In genomic region chr10:14837756-14838581, GRCh38 we compare ENCODE assay signal across 1 cellular context.
A peak's percentile ranks its signal among the peaks of the same experiment; 100 is the strongest.
TF ChIP-seq lines count a peak whose summit lies in the region.

Gene CDNF (minus strand): TSS chr10:14838037. CDS start chr10:14837946, 91 bp downstream.
A gene with protein sequence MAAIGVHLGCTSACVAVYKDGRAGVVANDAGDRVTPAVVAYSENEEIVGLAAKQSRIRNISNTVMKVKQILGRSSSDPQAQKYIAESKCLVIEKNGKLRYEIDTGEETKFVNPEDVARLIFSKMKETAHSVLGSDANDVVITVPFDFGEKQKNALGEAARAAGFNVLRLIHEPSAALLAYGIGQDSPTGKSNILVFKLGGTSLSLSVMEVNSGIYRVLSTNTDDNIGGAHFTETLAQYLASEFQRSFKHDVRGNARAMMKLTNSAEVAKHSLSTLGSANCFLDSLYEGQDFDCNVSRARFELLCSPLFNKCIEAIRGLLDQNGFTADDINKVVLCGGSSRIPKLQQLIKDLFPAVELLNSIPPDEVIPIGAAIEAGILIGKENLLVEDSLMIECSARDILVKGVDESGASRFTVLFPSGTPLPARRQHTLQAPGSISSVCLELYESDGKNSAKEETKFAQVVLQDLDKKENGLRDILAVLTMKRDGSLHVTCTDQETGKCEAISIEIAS (plus strand): TSS chr10:14838306. CDS start chr10:14838403, 97 bp downstream.
Gene MSANTD7 (plus strand): TSS chr10:14838306. CDS start chr10:14842285, 3,979 bp downstream.

TF ChIP-seq in K562, 482 proteins besides CTCF, POLR2A, EP300 and RAD21 (continued from another document and continues in another):
- TF ChIP-seq BDP1 (IDR thresholded peaks at IDR 0.05; ENCODE audit: insufficient read depth, insufficient read length) (no peak), ZNF408 (CRISPR knock-in tag; IDR thresholded peaks at IDR 0.05; ENCODE audit: low read depth) (no peak), SIRT6 (IDR thresholded peaks at IDR 0.05; ENCODE audit: low read depth, low read length) (no peak), SMAD3 (CRISPR knock-in tag; conservative IDR thresholded peaks at IDR 0.05) (0 out of 2 replicates have a peak, but pooled peaks have one; percentile 45), MXI1 (IDR thresholded peaks at IDR 0.05; ENCODE audit: low read depth, low read length) (no peak), ZNF311 (CRISPR knock-in tag; IDR thresholded peaks at IDR 0.05) (no peak), GABPA (tag; conservative IDR thresholded peaks at IDR 0.05; ENCODE audit: low read depth) (peak; percentile 75), OTX1 (CRISPR knock-in tag; IDR thresholded peaks at IDR 0.05) (0 out of 2 replicates have a peak, but pooled peaks have one; percentile 46), ZNF644 (tag; IDR thresholded peaks at IDR 0.05; ENCODE audit: low read depth) (no peak), ETV6 (IDR thresholded peaks at IDR 0.05; ENCODE audit: borderline replicate concordance in 1 of 2, low read depth in 2 of 2, low read length in 1 of 2) (no peak), ETV6 (CRISPR knock-in tag; IDR thresholded peaks at IDR 0.05; ENCODE audit: borderline replicate concordance) (no peak), ARID1B (IDR thresholded peaks at IDR 0.05) (no peak), TAF1 (IDR thresholded peaks at IDR 0.05; ENCODE audit: control insufficient read depth, extremely low read depth, insufficient read depth, low read length, severe bottlenecking) (peak; percentile 89), GTF2F1 (IDR thresholded peaks at IDR 0.05; ENCODE audit: low read depth, low read length) (peak; percentile 93), ZNF274 (IDR thresholded peaks at IDR 0.05; ENCODE audit: borderline replicate concordance, low read depth, low read length) (no peak; the same call in 1 of the 2 replicates), ILK (tag; IDR thresholded peaks at IDR 0.05; ENCODE audit: borderline replicate concordance, low read depth) (no peak), ZNF140 (CRISPR knock-in tag; IDR thresholded peaks at IDR 0.05) (no peak), ZNF384 (IDR thresholded peaks at IDR 0.05; ENCODE audit: low read depth, low read length) (no peak), NCOA4 (IDR thresholded peaks at IDR 0.05; ENCODE audit: partially characterized antibody) (no peak), POLR2AphosphoS2 (IDR thresholded peaks at IDR 0.05; ENCODE audit: low read length) (no peak), ADNP (tag; IDR thresholded peaks at IDR 0.05) (no peak), FOXJ2 (tag; IDR thresholded peaks at IDR 0.05) (no peak), ZSCAN29 (IDR thresholded peaks at IDR 0.05) (0 out of 2 replicates have a peak, but pooled peaks have one; percentile 70), PML (IDR thresholded peaks at IDR 0.05; ENCODE audit: low read length) (peak; percentile 43; the same call in 1 of the 2 replicates), SMARCA5 (IDR thresholded peaks at IDR 0.05) (no peak), FOXM1 (IDR thresholded peaks at IDR 0.05; ENCODE audit: low read depth) (no peak), FOXM1 (CRISPR knock-in tag; IDR thresholded peaks at IDR 0.05; ENCODE audit: low read depth) (no peak), RBM17 (IDR thresholded peaks at IDR 0.05; ENCODE audit: borderline replicate concordance, low read depth, low read length) (no peak), NBN (IDR thresholded peaks at IDR 0.05; ENCODE audit: low read depth) (no peak), HIVEP1 (CRISPR knock-in tag; IDR thresholded peaks at IDR 0.05) (no peak), TEAD4 (IDR thresholded peaks at IDR 0.05; ENCODE audit: low read length) (no peak), TEAD4 (CRISPR knock-in tag; IDR thresholded peaks at IDR 0.05; ENCODE audit: borderline replicate concordance) (no peak), ZBTB17 (CRISPR knock-in tag; IDR thresholded peaks at IDR 0.05) (no peak), NFIC (IDR thresholded peaks at IDR 0.05) (peak; percentile 21), POLR3G (IDR thresholded peaks at IDR 0.05; ENCODE audit: extremely low read depth, insufficient read length, insufficient replicate concordance) (no peak), ZC3H11A (IDR thresholded peaks at IDR 0.05; ENCODE audit: low read depth, low read length) (no peak), THRB (CRISPR knock-in tag; conservative IDR thresholded peaks at IDR 0.05) (no peak), TCF7 (IDR thresholded peaks at IDR 0.05; ENCODE audit: borderline replicate concordance) (no peak), ZNF507 (tag; conservative IDR thresholded peaks at IDR 0.05) (no peak), SMAD4 (CRISPR knock-in tag; conservative IDR thresholded peaks at IDR 0.05) (no peak; the same call in 1 of the 2 replicates), PRMT5 (CRISPR knock-in tag; IDR thresholded peaks at IDR 0.05) (no peak), GATAD2A (IDR thresholded peaks at IDR 0.05) (no peak), ZBTB34 (CRISPR knock-in tag; IDR thresholded peaks at IDR 0.05) (no peak), CCAR2 (IDR thresholded peaks at IDR 0.05; ENCODE audit: low read depth, low read length) (no peak), JUN (IDR thresholded peaks at IDR 0.05; ENCODE audit: borderline replicate concordance, low read depth, low read length) (no peak), JUN (CRISPR knock-in tag; IDR thresholded peaks at IDR 0.05; ENCODE audit: borderline replicate concordance) (peak; percentile 39; the same call in 1 of the 2 replicates)
- TF ChIP-seq, protein P1, sequence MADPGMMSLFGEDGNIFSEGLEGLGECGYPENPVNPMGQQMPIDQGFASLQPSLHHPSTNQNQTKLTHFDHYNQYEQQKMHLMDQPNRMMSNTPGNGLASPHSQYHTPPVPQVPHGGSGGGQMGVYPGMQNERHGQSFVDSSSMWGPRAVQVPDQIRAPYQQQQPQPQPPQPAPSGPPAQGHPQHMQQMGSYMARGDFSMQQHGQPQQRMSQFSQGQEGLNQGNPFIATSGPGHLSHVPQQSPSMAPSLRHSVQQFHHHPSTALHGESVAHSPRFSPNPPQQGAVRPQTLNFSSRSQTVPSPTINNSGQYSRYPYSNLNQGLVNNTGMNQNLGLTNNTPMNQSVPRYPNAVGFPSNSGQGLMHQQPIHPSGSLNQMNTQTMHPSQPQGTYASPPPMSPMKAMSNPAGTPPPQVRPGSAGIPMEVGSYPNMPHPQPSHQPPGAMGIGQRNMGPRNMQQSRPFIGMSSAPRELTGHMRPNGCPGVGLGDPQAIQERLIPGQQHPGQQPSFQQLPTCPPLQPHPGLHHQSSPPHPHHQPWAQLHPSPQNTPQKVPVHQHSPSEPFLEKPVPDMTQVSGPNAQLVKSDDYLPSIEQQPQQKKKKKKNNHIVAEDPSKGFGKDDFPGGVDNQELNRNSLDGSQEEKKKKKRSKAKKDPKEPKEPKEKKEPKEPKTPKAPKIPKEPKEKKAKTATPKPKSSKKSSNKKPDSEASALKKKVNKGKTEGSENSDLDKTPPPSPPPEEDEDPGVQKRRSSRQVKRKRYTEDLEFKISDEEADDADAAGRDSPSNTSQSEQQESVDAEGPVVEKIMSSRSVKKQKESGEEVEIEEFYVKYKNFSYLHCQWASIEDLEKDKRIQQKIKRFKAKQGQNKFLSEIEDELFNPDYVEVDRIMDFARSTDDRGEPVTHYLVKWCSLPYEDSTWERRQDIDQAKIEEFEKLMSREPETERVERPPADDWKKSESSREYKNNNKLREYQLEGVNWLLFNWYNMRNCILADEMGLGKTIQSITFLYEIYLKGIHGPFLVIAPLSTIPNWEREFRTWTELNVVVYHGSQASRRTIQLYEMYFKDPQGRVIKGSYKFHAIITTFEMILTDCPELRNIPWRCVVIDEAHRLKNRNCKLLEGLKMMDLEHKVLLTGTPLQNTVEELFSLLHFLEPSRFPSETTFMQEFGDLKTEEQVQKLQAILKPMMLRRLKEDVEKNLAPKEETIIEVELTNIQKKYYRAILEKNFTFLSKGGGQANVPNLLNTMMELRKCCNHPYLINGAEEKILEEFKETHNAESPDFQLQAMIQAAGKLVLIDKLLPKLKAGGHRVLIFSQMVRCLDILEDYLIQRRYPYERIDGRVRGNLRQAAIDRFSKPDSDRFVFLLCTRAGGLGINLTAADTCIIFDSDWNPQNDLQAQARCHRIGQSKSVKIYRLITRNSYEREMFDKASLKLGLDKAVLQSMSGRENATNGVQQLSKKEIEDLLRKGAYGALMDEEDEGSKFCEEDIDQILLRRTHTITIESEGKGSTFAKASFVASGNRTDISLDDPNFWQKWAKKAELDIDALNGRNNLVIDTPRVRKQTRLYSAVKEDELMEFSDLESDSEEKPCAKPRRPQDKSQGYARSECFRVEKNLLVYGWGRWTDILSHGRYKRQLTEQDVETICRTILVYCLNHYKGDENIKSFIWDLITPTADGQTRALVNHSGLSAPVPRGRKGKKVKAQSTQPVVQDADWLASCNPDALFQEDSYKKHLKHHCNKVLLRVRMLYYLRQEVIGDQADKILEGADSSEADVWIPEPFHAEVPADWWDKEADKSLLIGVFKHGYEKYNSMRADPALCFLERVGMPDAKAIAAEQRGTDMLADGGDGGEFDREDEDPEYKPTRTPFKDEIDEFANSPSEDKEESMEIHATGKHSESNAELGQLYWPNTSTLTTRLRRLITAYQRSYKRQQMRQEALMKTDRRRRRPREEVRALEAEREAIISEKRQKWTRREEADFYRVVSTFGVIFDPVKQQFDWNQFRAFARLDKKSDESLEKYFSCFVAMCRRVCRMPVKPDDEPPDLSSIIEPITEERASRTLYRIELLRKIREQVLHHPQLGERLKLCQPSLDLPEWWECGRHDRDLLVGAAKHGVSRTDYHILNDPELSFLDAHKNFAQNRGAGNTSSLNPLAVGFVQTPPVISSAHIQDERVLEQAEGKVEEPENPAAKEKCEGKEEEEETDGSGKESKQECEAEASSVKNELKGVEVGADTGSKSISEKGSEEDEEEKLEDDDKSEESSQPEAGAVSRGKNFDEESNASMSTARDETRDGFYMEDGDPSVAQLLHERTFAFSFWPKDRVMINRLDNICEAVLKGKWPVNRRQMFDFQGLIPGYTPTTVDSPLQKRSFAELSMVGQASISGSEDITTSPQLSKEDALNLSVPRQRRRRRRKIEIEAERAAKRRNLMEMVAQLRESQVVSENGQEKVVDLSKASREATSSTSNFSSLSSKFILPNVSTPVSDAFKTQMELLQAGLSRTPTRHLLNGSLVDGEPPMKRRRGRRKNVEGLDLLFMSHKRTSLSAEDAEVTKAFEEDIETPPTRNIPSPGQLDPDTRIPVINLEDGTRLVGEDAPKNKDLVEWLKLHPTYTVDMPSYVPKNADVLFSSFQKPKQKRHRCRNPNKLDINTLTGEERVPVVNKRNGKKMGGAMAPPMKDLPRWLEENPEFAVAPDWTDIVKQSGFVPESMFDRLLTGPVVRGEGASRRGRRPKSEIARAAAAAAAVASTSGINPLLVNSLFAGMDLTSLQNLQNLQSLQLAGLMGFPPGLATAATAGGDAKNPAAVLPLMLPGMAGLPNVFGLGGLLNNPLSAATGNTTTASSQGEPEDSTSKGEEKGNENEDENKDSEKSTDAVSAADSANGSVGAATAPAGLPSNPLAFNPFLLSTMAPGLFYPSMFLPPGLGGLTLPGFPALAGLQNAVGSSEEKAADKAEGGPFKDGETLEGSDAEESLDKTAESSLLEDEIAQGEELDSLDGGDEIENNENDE (IDR thresholded peaks at IDR 0.05; ENCODE audit: low read depth, low read length): no peak
- TF ChIP-seq, protein P2, sequence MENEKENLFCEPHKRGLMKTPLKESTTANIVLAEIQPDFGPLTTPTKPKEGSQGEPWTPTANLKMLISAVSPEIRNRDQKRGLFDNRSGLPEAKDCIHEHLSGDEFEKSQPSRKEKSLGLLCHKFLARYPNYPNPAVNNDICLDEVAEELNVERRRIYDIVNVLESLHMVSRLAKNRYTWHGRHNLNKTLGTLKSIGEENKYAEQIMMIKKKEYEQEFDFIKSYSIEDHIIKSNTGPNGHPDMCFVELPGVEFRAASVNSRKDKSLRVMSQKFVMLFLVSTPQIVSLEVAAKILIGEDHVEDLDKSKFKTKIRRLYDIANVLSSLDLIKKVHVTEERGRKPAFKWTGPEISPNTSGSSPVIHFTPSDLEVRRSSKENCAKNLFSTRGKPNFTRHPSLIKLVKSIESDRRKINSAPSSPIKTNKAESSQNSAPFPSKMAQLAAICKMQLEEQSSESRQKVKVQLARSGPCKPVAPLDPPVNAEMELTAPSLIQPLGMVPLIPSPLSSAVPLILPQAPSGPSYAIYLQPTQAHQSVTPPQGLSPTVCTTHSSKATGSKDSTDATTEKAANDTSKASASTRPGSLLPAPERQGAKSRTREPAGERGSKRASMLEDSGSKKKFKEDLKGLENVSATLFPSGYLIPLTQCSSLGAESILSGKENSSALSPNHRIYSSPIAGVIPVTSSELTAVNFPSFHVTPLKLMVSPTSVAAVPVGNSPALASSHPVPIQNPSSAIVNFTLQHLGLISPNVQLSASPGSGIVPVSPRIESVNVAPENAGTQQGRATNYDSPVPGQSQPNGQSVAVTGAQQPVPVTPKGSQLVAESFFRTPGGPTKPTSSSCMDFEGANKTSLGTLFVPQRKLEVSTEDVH (IDR thresholded peaks at IDR 0.05; ENCODE audit: low read depth, partially characterized antibody): peak; percentile 90
- TF ChIP-seq, protein P3, sequence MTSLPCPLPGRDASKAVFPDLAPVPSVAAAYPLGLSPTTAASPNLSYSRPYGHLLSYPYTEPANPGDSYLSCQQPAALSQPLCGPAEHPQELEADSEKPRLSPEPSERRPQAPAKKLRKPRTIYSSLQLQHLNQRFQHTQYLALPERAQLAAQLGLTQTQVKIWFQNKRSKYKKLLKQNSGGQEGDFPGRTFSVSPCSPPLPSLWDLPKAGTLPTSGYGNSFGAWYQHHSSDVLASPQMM (CRISPR knock-in tag; IDR thresholded peaks at IDR 0.05): no peak
- TF ChIP-seq, protein P4, sequence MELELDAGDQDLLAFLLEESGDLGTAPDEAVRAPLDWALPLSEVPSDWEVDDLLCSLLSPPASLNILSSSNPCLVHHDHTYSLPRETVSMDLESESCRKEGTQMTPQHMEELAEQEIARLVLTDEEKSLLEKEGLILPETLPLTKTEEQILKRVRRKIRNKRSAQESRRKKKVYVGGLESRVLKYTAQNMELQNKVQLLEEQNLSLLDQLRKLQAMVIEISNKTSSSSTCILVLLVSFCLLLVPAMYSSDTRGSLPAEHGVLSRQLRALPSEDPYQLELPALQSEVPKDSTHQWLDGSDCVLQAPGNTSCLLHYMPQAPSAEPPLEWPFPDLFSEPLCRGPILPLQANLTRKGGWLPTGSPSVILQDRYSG (tag; conservative IDR thresholded peaks at IDR 0.05; ENCODE audit: low read depth): no peak
